Comparison of ENCODE assay signal across 8 cellular contexts in the genomic region with DNA sequence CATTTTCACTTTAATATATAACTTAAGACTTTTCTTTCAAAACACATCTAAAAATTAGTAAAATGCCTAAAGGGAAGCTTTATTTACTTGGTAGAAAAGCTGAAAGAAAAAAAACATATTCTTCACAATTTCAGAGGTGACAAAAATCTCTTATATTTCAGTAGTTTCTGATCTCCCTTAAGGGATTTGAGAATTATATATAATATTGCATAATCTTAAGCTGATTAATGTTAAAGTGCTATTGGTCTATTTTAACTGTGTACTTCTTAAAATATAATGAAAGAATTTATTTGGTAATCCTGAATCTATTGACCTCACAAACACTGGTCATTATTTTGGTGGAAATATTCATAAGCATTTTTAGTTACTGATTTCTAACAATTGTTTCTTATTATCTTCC. TPM values are rescaled to one million over a fixed set of nuclear protein-coding genes. Genes with fewer than 3 reads are reported as not detected.
DNase-seq lines count a peak whose midpoint lies in the region; ATAC-seq and TF ChIP-seq lines count a peak whose summit lies in the region.

No MANE protein-coding gene starts in this region.

- H3K27ac ChIP-seq in heart left ventricle (peak overlapping the region; percentile 80 to 98 (median 92)), body of pancreas (peak overlapping the region; percentile 81 to 93 (median 89)), mesendoderm (ENCODE audit: low read depth, low read length) (no peak overlapping the region), urinary bladder (ENCODE audit: low read depth) (no peak overlapping the region)

- ATAC-seq in heart left ventricle (no peak), left ventricle myocardium superior (no peak), body of pancreas (no peak), HG03159 (IDR thresholded peaks at IDR 0.05; ENCODE audit: unreplicated experiment) (no peak)

- intact Hi-C loops in heart left ventricle (cut with DNase I), result loop anchor here in 5 of 10 donors (2.0 to 10.0 kb wide), 5 partner anchors 52 to 172 kb away; a partner anchor contains a TSS
- intact Hi-C loops in left ventricle myocardium superior (cut with micrococcal nuclease), result loop anchor here (2.0 kb wide), 1 partner anchor 56 kb away; a partner anchor contains a TSS
- intact Hi-C loops in body of pancreas (cut with DNase I), result no loop called here

- H2AK5ac ChIP-seq in mesendoderm (ENCODE audit: low read length), result no peak overlapping the region

- TF ChIP-seq CTCF in heart left ventricle (IDR thresholded peaks at IDR 0.05), result no peak
- TF ChIP-seq CTCF in body of pancreas (IDR thresholded peaks at IDR 0.05), result no peak

- no peak overlapping the region for H2BK120ac ChIP-seq in mesendoderm (ENCODE audit: low read depth, low read length)

- H4K5ac ChIP-seq in mesendoderm (ENCODE audit: low read length), result no peak overlapping the region

- H3K36me3 ChIP-seq in heart left ventricle (peaks cover 0 to 17% (median 8%) of the 10 kb centered on the region in 9 donors), body of pancreas (replicated peaks in 1 of 2; ENCODE audit: insufficient read depth in 1 of 2, low read depth in 2 of 2) (no peaks in the 10 kb centered on the region), mesendoderm (ENCODE audit: control insufficient read depth, insufficient read depth, low read length) (no peaks in the 10 kb centered on the region), urinary bladder (ENCODE audit: insufficient read depth) (no peaks in the 10 kb centered on the region)

- H3K9ac ChIP-seq in mesendoderm (ENCODE audit: low read length), result peak overlapping the region; percentile 79

- H4K8ac ChIP-seq in mesendoderm (ENCODE audit: low read depth, low read length), result no peak overlapping the region

- no peaks in the 10 kb centered on the region for H3K27me3 ChIP-seq in heart left ventricle
- no peaks in the 10 kb centered on the region for H3K27me3 ChIP-seq in body of pancreas
- H3K27me3 ChIP-seq in mesendoderm (ENCODE audit: insufficient read depth, low read length, poor library complexity), result no peaks in the 10 kb centered on the region

- peaks cover 0 to 49% (median 22%) of the 10 kb centered on the region in 12 donors for H3K4me1 ChIP-seq in heart left ventricle
- peaks cover 9% of the 10 kb centered on the region for H3K4me1 ChIP-seq in body of pancreas
- H3K4me1 ChIP-seq in mesendoderm (ENCODE audit: control insufficient read depth, low read depth, low read length), result no peaks in the 10 kb centered on the region
- H3K4me1 ChIP-seq in urinary bladder (ENCODE audit: insufficient read depth), result no peaks in the 10 kb centered on the region

- no peak overlapping the region for H3K18ac ChIP-seq in mesendoderm (ENCODE audit: low read length)

- H3K56ac ChIP-seq in mesendoderm (ENCODE audit: low read length), result peak overlapping the region; percentile 92

- H3K4ac ChIP-seq in mesendoderm (ENCODE audit: low read depth, low read length), result no peak overlapping the region

- H3K4me3 ChIP-seq in heart left ventricle (peak overlapping the region; percentile 37 to 92 (median 78)), body of pancreas (no peak overlapping the region), mesendoderm (ENCODE audit: low read length) (no peak overlapping the region), urinary bladder (ENCODE audit: low read depth, low read length) (peak overlapping the region; percentile 55)

- no peak overlapping the region for H2BK15ac ChIP-seq in mesendoderm (replicated peaks; ENCODE audit: low read depth)

- H3K79me1 ChIP-seq in mesendoderm (ENCODE audit: low read length), result peaks cover 1% of the 10 kb centered on the region

- H2BK5ac ChIP-seq in mesendoderm (ENCODE audit: low read length), result no peak overlapping the region

- H3K4me2 ChIP-seq in mesendoderm (ENCODE audit: low read length), result no peak overlapping the region

- H3K23ac ChIP-seq in mesendoderm (ENCODE audit: low read length), result no peak overlapping the region

- no peaks in the 10 kb centered on the region for H3K79me2 ChIP-seq in mesendoderm (ENCODE audit: control insufficient read depth, insufficient read depth, low read length)

- TF ChIP-seq POLR2A in heart left ventricle (IDR thresholded peaks at IDR 0.05), result no peak
- TF ChIP-seq POLR2A in body of pancreas (IDR thresholded peaks at IDR 0.05), result no peak

- no peak for DNase-seq in heart left ventricle
- DNase-seq in left ventricle myocardium superior, result no peak
- no peak for DNase-seq in body of pancreas
- DNase-seq in mesendoderm, result no peak
- DNase-seq in DMS 273 treated with DMSO at 0.1 percent for 48 hours (lab: John Stamatoyannopoulos, UW), result no peak
- DNase-seq in NCI-H226, result no peak

- H3K9me3 ChIP-seq in heart left ventricle (no peaks in the 10 kb centered on the region), body of pancreas (no peaks in the 10 kb centered on the region)

RNA-seq across cellular contexts. Expression of a gene that starts 1.2 kb away (rescaled TPM):
- 10 to 100 TPM; 39.1 to 67.7 (median 49.5) TPM for total RNA-seq in heart left ventricle
- polyA plus RNA-seq in heart left ventricle, result 10 to 100 TPM; 30.4 to 36.3 TPM
- 50.6 TPM for total RNA-seq in left ventricle myocardium superior
- 10 to 100 TPM; 30.9 to 34.3 TPM for total RNA-seq in body of pancreas
- 23.7 TPM for polyA plus RNA-seq in mesendoderm (2013, experiment 1 of 2)
- 22.7 TPM for polyA plus RNA-seq in mesendoderm (2013, experiment 2 of 2)
- total RNA-seq in urinary bladder, result 102 TPM
- polyA plus RNA-seq in urinary bladder, result 28.8 TPM

RNA-seq across cellular contexts. Expression of a gene that starts 55.8 kb away (rescaled TPM):
- 10 to 100 TPM; 16.4 to 36.2 (median 28.0) TPM for total RNA-seq in heart left ventricle
- polyA plus RNA-seq in heart left ventricle, result 10 to 100 TPM in 1 of 2 donors, 1 to 10 TPM in 1; 8.1 to 11.8 TPM
- 23.0 TPM for total RNA-seq in left ventricle myocardium superior
- 10 to 100 TPM in 1 of 2 donors, 1 to 10 TPM in 1; 8.6 to 13.2 TPM for total RNA-seq in body of pancreas
- 5.4 TPM for polyA plus RNA-seq in mesendoderm (2013, experiment 1 of 2)
- polyA plus RNA-seq in mesendoderm (2013, experiment 2 of 2), result 5.9 TPM
- 20.9 TPM for total RNA-seq in urinary bladder
- 9.2 TPM for polyA plus RNA-seq in urinary bladder

Comparison
In these comparisons a context has a peak if more than half of its experiments do, and no peak if none do; other contexts are left out.
1. H3K27ac ChIP-seq: peak in heart left ventricle (12 of 12) and body of pancreas (4 of 4); none in mesendoderm (single experiment) and urinary bladder (single experiment).
2. H3K4me3 ChIP-seq: peak in heart left ventricle (12 of 12) and urinary bladder (single experiment); none in body of pancreas (0 of 2) and mesendoderm (single experiment).